7 cellular contexts compared by ENCODE assay signal in the genomic region with DNA sequence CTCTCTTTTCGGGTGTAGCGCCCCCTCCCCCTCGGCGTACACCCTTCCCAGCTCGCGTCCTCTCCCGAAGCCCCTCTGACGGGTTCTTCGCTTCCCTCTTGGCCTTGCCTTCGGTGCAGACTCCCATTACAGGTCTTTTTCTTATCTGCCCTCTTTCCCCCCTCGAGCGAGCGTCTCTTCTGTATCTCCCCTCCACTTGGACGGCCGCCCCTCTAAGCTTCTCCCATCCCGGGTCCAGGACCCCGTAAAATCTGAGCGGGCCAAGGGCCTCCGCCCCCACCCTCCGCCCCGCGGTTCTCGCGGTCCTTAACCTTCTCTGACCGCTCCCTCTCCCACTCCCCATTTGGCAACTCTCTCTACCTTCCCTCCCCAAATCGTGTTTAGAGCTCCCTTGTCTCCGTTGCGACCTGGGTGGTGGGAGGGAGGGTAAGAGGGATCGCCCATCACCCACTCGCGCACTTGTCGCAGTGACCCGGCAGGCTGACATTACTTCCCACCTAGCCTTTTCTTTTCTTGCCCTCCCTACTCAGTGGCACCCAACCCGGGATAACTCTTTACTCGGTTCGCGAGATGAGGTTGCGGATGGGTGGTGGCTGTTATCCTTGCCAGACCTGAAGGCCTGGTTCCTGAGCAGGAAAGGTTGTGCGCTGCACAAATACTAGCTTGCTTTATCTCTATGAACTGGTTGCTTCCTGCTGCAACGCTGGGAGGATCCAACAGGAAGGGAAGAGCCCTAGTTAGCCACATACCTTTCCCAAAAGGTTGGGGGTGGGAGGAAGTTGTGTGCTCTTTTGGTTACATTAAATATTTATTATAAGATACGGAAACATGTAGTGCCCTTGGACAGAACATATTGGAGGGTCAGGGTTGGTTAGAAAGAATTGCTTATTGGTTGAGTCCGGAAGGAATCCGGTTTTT. TPM values are rescaled to one million over a fixed set of nuclear protein-coding genes. Genes with fewer than 3 reads are reported as not detected.
DNase-seq lines count a peak whose midpoint lies in the region; ATAC-seq and TF ChIP-seq lines count a peak whose summit lies in the region.

No MANE protein-coding gene starts in this region.

- H3K4me3 ChIP-seq in GM06990 (replicated peaks; ENCODE audit: low read depth, low read length) (peak overlapping the region; percentile 99), HUES64 (ENCODE audit: low read length) (peak overlapping the region; percentile 81), SK-N-SH (ENCODE audit: low read depth in 2 of 2, low read length in 1 of 2) (peak overlapping the region; percentile 80 to 97)

- H3K9me3 ChIP-seq in HUES64 (ENCODE audit: insufficient read depth, low read depth, low read length) (no peaks in the 10 kb centered on the region), SK-N-SH (no peaks in the 10 kb centered on the region)

- H3K27me3 ChIP-seq in GM06990 (replicated peaks; ENCODE audit: control insufficient read depth, insufficient read depth, low read length) (no peaks in the 10 kb centered on the region), HUES64 (ENCODE audit: insufficient read depth, low read length) (no peaks in the 10 kb centered on the region), SK-N-SH (ENCODE audit: insufficient read depth) (no peaks in the 10 kb centered on the region), layer of hippocampus (ENCODE audit: control insufficient read depth, insufficient read depth, low read length) (no peaks in the 10 kb centered on the region)

- TF ChIP-seq CTCF in GM06990 (IDR thresholded peaks at IDR 0.05; ENCODE audit: insufficient read depth, low read length, poor library complexity, severe bottlenecking) (no peak), SK-N-SH (IDR thresholded peaks at IDR 0.05) (no peak)

- peaks cover 13% of the 10 kb centered on the region for H3K4me1 ChIP-seq in HUES64 (ENCODE audit: insufficient read depth, low read length)
- peaks cover 0 to 5% of the 10 kb centered on the region in 2 experiments; a peak in 2 of 4 replicates for H3K4me1 ChIP-seq in SK-N-SH (ENCODE audit: control insufficient read depth in 1 of 2, insufficient read depth in 2 of 2, low read depth in 1 of 2, low read length in 1 of 2)

- H2AFZ ChIP-seq in SK-N-SH (ENCODE audit: low read depth), result peak overlapping the region; percentile 76

- peak overlapping the region; percentile 97 for H3K4me2 ChIP-seq in SK-N-SH

- no peaks in the 10 kb centered on the region for H3K9me2 ChIP-seq in SK-N-SH

- ATAC-seq in GM21515 (IDR thresholded peaks at IDR 0.05; ENCODE audit: unreplicated experiment), result no peak

- peaks cover 33% of the 10 kb centered on the region for H4K20me1 ChIP-seq in SK-N-SH (ENCODE audit: insufficient read depth)

- H3K36me3 ChIP-seq in GM06990 (ENCODE audit: control insufficient read depth, insufficient read depth, low read length) (peaks cover 2% of the 10 kb centered on the region; the same call in 1 of the 2 replicates), HUES64 (ENCODE audit: insufficient read depth, low read length) (peaks cover 14% of the 10 kb centered on the region; the same call in 1 of the 2 replicates), SK-N-SH (replicated peaks in 1 of 2; ENCODE audit: control insufficient read depth in 1 of 2, insufficient read depth in 2 of 2, low read length in 1 of 2) (peaks cover 3 to 5% of the 10 kb centered on the region in 2 experiments)

- H3K79me2 ChIP-seq in SK-N-SH (ENCODE audit: insufficient read depth), result peaks cover 59% of the 10 kb centered on the region

- peaks cover 13% of the 10 kb centered on the region for H3F3A ChIP-seq in SK-N-SH (replicated peaks; ENCODE audit: insufficient read depth)

- no peak for TF ChIP-seq RAD21 in SK-N-SH (IDR thresholded peaks at IDR 0.05; ENCODE audit: low read length)

- POLR2A ChIA-PET in SK-N-SH (lab: Yijun Ruan, JAX), result interaction anchor here (0.6 to 2.4 kb wide), 14 partner anchors 11 to 839 kb away, joined by 3 to 15 read pairs (median 3); partner anchors contain the start of genes DENND4A and INTS14

- peak overlapping the region; percentile 86 for H3K9ac ChIP-seq in HUES64 (ENCODE audit: low read depth, low read length)
- peak overlapping the region; percentile 95 for H3K9ac ChIP-seq in SK-N-SH

- H3K27ac ChIP-seq in HUES64 (ENCODE audit: low read depth, low read length) (peak overlapping the region; percentile 89), SK-N-SH (ENCODE audit: low read depth in 2 of 2, low read length in 1 of 2) (peak overlapping the region; percentile 91 to 93), cingulate gyrus (ENCODE audit: low read depth, low read length) (peak overlapping the region; percentile 99), layer of hippocampus (ENCODE audit: low read depth, low read length) (peak overlapping the region; percentile 98)

- CTCF ChIA-PET in SK-N-SH (lab: Yijun Ruan, JAX), result interaction anchor here (0.6 to 5.0 kb wide), 20 partner anchors 10 to 1696 kb away, joined by 3 to 23 read pairs (median 3); partner anchors contain the start of gene SNAPC5

- WGBS in HUES64, result under 1% methylated on average over 36 of the region's 43 CpGs
- under 1% methylated on average over 43 of the region's 43 CpGs for WGBS in SK-N-SH (ENCODE audit: low lambda C conversion rate)

- TF ChIP-seq EP300 in SK-N-SH (IDR thresholded peaks at IDR 0.05; ENCODE audit: borderline replicate concordance in 1 of 2, low read depth in 1 of 2, low read length in 1 of 2), result no peak

- DNase-seq in GM06990 (ENCODE audit: extremely low read depth, insufficient read length) (peak; percentile 46), SK-N-SH (peak; percentile 59)
- peak; percentile 51 for DNase-seq in stimulated activated CD8-positive, alpha-beta memory T cell treated with anti-CD3 and anti-CD28 coated beads, Interleukin-4, amount 100 ng/mL, for 48 hours

TF ChIP-seq in SK-N-SH, 30 proteins besides CTCF, POLR2A, EP300 and RAD21:
- TF ChIP-seq POLR2AphosphoS5 (IDR thresholded peaks at IDR 0.05; ENCODE audit: low read depth, low read length) (0 out of 2 replicates have a peak, but pooled peaks have one; percentile 8), SMC3 (IDR thresholded peaks at IDR 0.05; ENCODE audit: low read depth, low read length) (no peak), NRF1 (IDR thresholded peaks at IDR 0.05; ENCODE audit: low read depth, low read length) (no peak), JUND (IDR thresholded peaks at IDR 0.05) (no peak), USF2 (IDR thresholded peaks at IDR 0.05; ENCODE audit: borderline replicate concordance, low read depth, low read length) (no peak), TCF12 (IDR thresholded peaks at IDR 0.05) (no peak), FOXM1 (IDR thresholded peaks at IDR 0.05; ENCODE audit: low read depth) (no peak), FOXJ3 (CRISPR knock-in tag; IDR thresholded peaks at IDR 0.05) (no peak), GABPA (IDR thresholded peaks at IDR 0.05; ENCODE audit: low read depth) (peak; percentile 24; the same call in 1 of the 2 replicates), GATA2 (CRISPR knock-in tag; IDR thresholded peaks at IDR 0.05) (peak; percentile 31; the same call in 1 of the 2 replicates), SIN3A (IDR thresholded peaks at IDR 0.05; ENCODE audit: borderline replicate concordance, low read depth, low read length) (no peak), RFX5 (IDR thresholded peaks at IDR 0.05; ENCODE audit: low read length) (no peak), EZH2phosphoT487 (IDR thresholded peaks at IDR 0.05; ENCODE audit: borderline replicate concordance, low read depth) (no peak), YY1 (IDR thresholded peaks at IDR 0.05; ENCODE audit: low read depth) (no peak), MXI1 (IDR thresholded peaks at IDR 0.05; ENCODE audit: low read depth, low read length) (no peak; the same call in 1 of the 2 replicates), FOSL2 (IDR thresholded peaks at IDR 0.05; ENCODE audit: borderline replicate concordance, low read depth) (no peak), RCOR1 (IDR thresholded peaks at IDR 0.05; ENCODE audit: low read length) (no peak), ELF1 (IDR thresholded peaks at IDR 0.05) (no peak), TEAD4 (IDR thresholded peaks at IDR 0.05; ENCODE audit: borderline replicate concordance, insufficient read depth) (no peak)
- TF ChIP-seq, protein P1, sequence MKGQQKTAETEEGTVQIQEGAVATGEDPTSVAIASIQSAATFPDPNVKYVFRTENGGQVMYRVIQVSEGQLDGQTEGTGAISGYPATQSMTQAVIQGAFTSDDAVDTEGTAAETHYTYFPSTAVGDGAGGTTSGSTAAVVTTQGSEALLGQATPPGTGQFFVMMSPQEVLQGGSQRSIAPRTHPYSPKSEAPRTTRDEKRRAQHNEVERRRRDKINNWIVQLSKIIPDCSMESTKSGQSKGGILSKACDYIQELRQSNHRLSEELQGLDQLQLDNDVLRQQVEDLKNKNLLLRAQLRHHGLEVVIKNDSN (IDR thresholded peaks at IDR 0.05; ENCODE audit: borderline replicate concordance, low read depth), result no peak
- TF ChIP-seq, protein P2, sequence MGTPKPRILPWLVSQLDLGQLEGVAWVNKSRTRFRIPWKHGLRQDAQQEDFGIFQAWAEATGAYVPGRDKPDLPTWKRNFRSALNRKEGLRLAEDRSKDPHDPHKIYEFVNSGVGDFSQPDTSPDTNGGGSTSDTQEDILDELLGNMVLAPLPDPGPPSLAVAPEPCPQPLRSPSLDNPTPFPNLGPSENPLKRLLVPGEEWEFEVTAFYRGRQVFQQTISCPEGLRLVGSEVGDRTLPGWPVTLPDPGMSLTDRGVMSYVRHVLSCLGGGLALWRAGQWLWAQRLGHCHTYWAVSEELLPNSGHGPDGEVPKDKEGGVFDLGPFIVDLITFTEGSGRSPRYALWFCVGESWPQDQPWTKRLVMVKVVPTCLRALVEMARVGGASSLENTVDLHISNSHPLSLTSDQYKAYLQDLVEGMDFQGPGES (IDR thresholded peaks at IDR 0.05; ENCODE audit: low read depth, low read length), result no peak

RNA-seq across cellular contexts. Expression of gene RAB11A, which starts 0.9 kb away (rescaled TPM):
- polyA plus RNA-seq in HUES64 (2013, experiment 1 of 2), result 197 TPM
- polyA plus RNA-seq in HUES64 (2013, experiment 2 of 2), result 204 TPM
- 293 and 352 TPM in 2 replicates for polyA plus RNA-seq in SK-N-SH (2012; rRNA removed)
- 463 and 510 TPM in 2 replicates for polyA plus RNA-seq in SK-N-SH (2012; cell fraction: cytosol; rRNA removed)
- polyA plus RNA-seq in SK-N-SH (2012; cell fraction: nucleus; rRNA removed), result 125 and 166 TPM in 2 replicates
